29 cellular contexts compared by ENCODE assay signal in genomic region chr3:146145642-146146041, GRCh38.
"Had no signal": no experiment of that assay in that cellular context is flagged by ENCODE, and none has a peak within 500 bp of the region (broad histone marks: within the 10 kb centered on the region; RNA-seq: fewer than 3 reads in every experiment).

No MANE protein-coding gene starts in this region.

- H3K27ac ChIP-seq: body of pancreas, PC-9, VCaP had no signal

- H2AFZ ChIP-seq: PC-9 had no signal

- FAIRE-seq: bronchial epithelial cell, K562, TTC549 had no signal

- H3K9me3 Mint-ChIP-seq: activated CD4-positive, alpha-beta memory T cell treated with anti-CD3 and anti-CD28 coated beads for 36 hours; activated CD4-positive, alpha-beta T cell treated with anti-CD3 and anti-CD28 coated beads, Interleukin-2, amount 10 ng/mL, durations not matched to agents 7 days and 5 days; activated naive CD4-positive, alpha-beta T cell treated with anti-CD3 and anti-CD28 coated beads, Interleukin-2, amount 50 U/mL, for 72 hours; activated naive CD8-positive, alpha-beta T cell treated with anti-CD3 and anti-CD28 coated beads, Interleukin-2, amount 50 U/mL, for 24 hours; activated T-cell treated with anti-CD3 and anti-CD28 coated beads, Interleukin-2, amount 50 U/mL, for 4 hours; T-cell had no signal

- H3K27me3 ChIP-seq: ascending aorta, body of pancreas had no signal

- H3K36me3 Mint-ChIP-seq: activated CD4-positive, alpha-beta memory T cell treated with anti-CD3 and anti-CD28 coated beads for 36 hours; activated naive CD4-positive, alpha-beta T cell treated with anti-CD3 and anti-CD28 coated beads, Interleukin-2, amount 50 U/mL, for 72 hours; T-cell had no signal

- ATAC-seq: activated naive CD4-positive, alpha-beta T cell treated with anti-CD3 and anti-CD28 coated beads, Interleukin-2, amount 50 U/mL, for 72 hours; activated naive CD8-positive, alpha-beta T cell treated with anti-CD3 and anti-CD28 coated beads, Interleukin-2, amount 50 U/mL, for 24 hours; activated T-cell treated with anti-CD3 and anti-CD28 coated beads, Interleukin-2, amount 50 U/mL, for 4 hours; body of pancreas; K562; T-cell had no signal

- H3K4me1 Mint-ChIP-seq: activated CD4-positive, alpha-beta T cell treated with anti-CD3 and anti-CD28 coated beads, Interleukin-2, amount 10 ng/mL, durations not matched to agents 7 days and 5 days; activated naive CD8-positive, alpha-beta T cell treated with anti-CD3 and anti-CD28 coated beads, Interleukin-2, amount 50 U/mL, for 24 hours; T-cell had no signal

- H3K4me3 Mint-ChIP-seq: activated CD4-positive, alpha-beta memory T cell treated with anti-CD3 and anti-CD28 coated beads for 36 hours; activated CD4-positive, alpha-beta T cell treated with anti-CD3 and anti-CD28 coated beads, Interleukin-2, amount 10 ng/mL, durations not matched to agents 7 days and 5 days; activated naive CD8-positive, alpha-beta T cell treated with anti-CD3 and anti-CD28 coated beads, Interleukin-2, amount 50 U/mL, for 24 hours; activated T-cell treated with anti-CD3 and anti-CD28 coated beads, Interleukin-2, amount 50 U/mL, for 4 hours; T-cell had no signal

- H3K27ac Mint-ChIP-seq: activated CD4-positive, alpha-beta memory T cell treated with anti-CD3 and anti-CD28 coated beads for 36 hours; activated CD4-positive, alpha-beta T cell treated with anti-CD3 and anti-CD28 coated beads, Interleukin-2, amount 10 ng/mL, durations not matched to agents 7 days and 5 days; activated naive CD4-positive, alpha-beta T cell treated with anti-CD3 and anti-CD28 coated beads, Interleukin-2, amount 50 U/mL, for 72 hours; activated naive CD8-positive, alpha-beta T cell treated with anti-CD3 and anti-CD28 coated beads, Interleukin-2, amount 50 U/mL, for 24 hours; T-cell had no signal

- H3K27me3 Mint-ChIP-seq: activated CD4-positive, alpha-beta T cell treated with anti-CD3 and anti-CD28 coated beads, Interleukin-2, amount 10 ng/mL, durations not matched to agents 7 days and 5 days; activated naive CD8-positive, alpha-beta T cell treated with anti-CD3 and anti-CD28 coated beads, Interleukin-2, amount 50 U/mL, for 24 hours had no signal

- H3K9me3 ChIP-seq: ascending aorta, body of pancreas had no signal

- DNase-seq: activated CD4-positive, alpha-beta memory T cell treated with anti-CD3 and anti-CD28 coated beads for 36 hours; activated CD4-positive, alpha-beta T cell treated with anti-CD3 and anti-CD28 coated beads, Interleukin-2, amount 10 ng/mL, durations not matched to agents 7 days and 5 days; activated CD4-positive, CD25-positive, alpha-beta regulatory T cell; activated CD8-positive, alpha-beta memory T cell treated with anti-CD3 and anti-CD28 coated beads for 24 hours; activated effector memory CD4-positive, alpha-beta T cell treated with anti-CD3 and anti-CD28 coated beads, Interleukin-2, amount 50 U/mL, for 16 hours; activated naive CD4-positive, alpha-beta T cell treated with Interleukin-2 at 50 U/mL for 16 hours; activated naive CD8-positive, alpha-beta T cell treated with anti-CD3 and anti-CD28 coated beads, Interleukin-2, amount 50 U/mL, for 24 hours; activated T-cell treated with anti-CD3 and anti-CD28 coated beads, Interleukin-2, amount 50 U/mL, for 4 hours; amniotic stem cell; body of pancreas; Karpas-422; MM.1S; NCI-H1105; NCI-H1436; NCI-H1694 treated with DMSO at 0.1 percent for 48 hours; NCI-H2029 treated with DMSO at 0.1 percent for 48 hours; NCI-H510A treated with DMSO at 0.1 percent for 48 hours; NCI-H69; PC-9; SIG-M5; T-cell; T-helper 2 cell; T1000 had no signal

- H3K36me3 ChIP-seq: ascending aorta had no signal

- H3K4me2 ChIP-seq: PC-9 had no signal

- H3K4me3 ChIP-seq: ascending aorta, body of pancreas, K562, PC-9 had no signal
